18 cellular contexts compared by ENCODE assay signal in genomic region chr4:151950993-151951726, GRCh38.
"Had no signal": no experiment of that assay in that cellular context is flagged by ENCODE, and none has a peak within 500 bp of the region (broad histone marks: within the 10 kb centered on the region; RNA-seq: fewer than 3 reads in every experiment).

No MANE protein-coding gene starts in this region.

- H3K4me1 ChIP-seq: parathyroid adenoma, right atrium auricular region had no signal

- H3K27me3 ChIP-seq: brain microvascular endothelial cell, right atrium auricular region had no signal

- ATAC-seq: activated naive CD4-positive, alpha-beta T cell treated with anti-CD3 and anti-CD28 coated beads, Interleukin-2, amount 50 U/mL, for 72 hours; esophagus mucosa; stimulated activated naive B cell treated with anti-CD40 and anti-IgM and Interleukin-4, amounts not matched to agents 10 μg/mL and 1 μg/mL and 100 μg/mL, for 72 hours had no signal

- H3K27ac ChIP-seq: brain microvascular endothelial cell, parathyroid adenoma, right atrium auricular region, thoracic aorta had no signal

- H3K4me3 ChIP-seq: right atrium auricular region, thoracic aorta had no signal

- H3K36me3 ChIP-seq: brain microvascular endothelial cell, right atrium auricular region, thoracic aorta had no signal

- H3K79me2 ChIP-seq: parathyroid adenoma had no signal

- DNase-seq: activated CD4-positive, alpha-beta T cell treated with anti-CD3 and anti-CD28 coated beads, Interleukin-2, amount 50 U/mL, for 1 hour; activated CD4-positive, CD25-positive, alpha-beta regulatory T cell; activated effector memory CD4-positive, alpha-beta T cell treated with Interleukin-2 at 50 U/mL for 16 hours; activated T-cell treated with anti-CD3 and anti-CD28 coated beads, Interleukin-2, amount 50 U/mL, for 1 hour; brain microvascular endothelial cell; dermis blood vessel endothelial cell; endodermal cell; foreskin melanocyte; kidney; naive B cell; stimulated activated CD4-positive, alpha-beta T cell treated with anti-CD3 and anti-CD28 coated beads, Interleukin-1b, Interleukin-23, amount 100 ng/mL, for 48 hours; stimulated activated naive B cell treated with anti-CD40 and anti-IgM and Interleukin-4, amounts not matched to agents 10 μg/mL and 1 μg/mL and 100 μg/mL, for 72 hours; T-helper 2 cell had no signal

- H3K9ac ChIP-seq: parathyroid adenoma had no signal

- H2AFZ ChIP-seq: parathyroid adenoma had no signal
